9 cellular contexts compared by ENCODE assay signal in genomic region chr2:60556441-60556997, GRCh38. TPM values are rescaled to one million over a fixed set of nuclear protein-coding genes. Genes with fewer than 3 reads are reported as not detected.
DNase-seq lines count a peak whose midpoint lies in the region; ATAC-seq and TF ChIP-seq lines count a peak whose summit lies in the region.
"Had no signal": no experiment of that assay in that cellular context is flagged by ENCODE, and none has a peak within 500 bp of the region (broad histone marks: within the 10 kb centered on the region; RNA-seq: fewer than 3 reads in every experiment).

No MANE protein-coding gene starts in this region.

- intact Hi-C loops in dendritic cell treated with granulocyte-macrophage colony-stimulating factor and Interleukin-4, amounts not matched to agents 40 ng/mL and 50 ng/mL, for 4 days (cut with micrococcal nuclease): loop anchor here (10.0 kb wide), 2 partner anchors 122 to 1792 kb away; no protein-coding TSS in a partner anchor

- H3K27ac Mint-ChIP-seq in dendritic cell treated with granulocyte-macrophage colony-stimulating factor and Interleukin-4, amounts not matched to agents 40 ng/mL and 50 ng/mL, for 4 days: peak overlapping the region; percentile 85
- H3K27ac Mint-ChIP-seq in naive thymus-derived CD8-positive, alpha-beta T cell: no peak overlapping the region

- H3K9me3 ChIP-seq in DOHH2 (ENCODE audit: control insufficient read depth, insufficient read depth, low read length): no peaks in the 10 kb centered on the region

- H3K4me3 Mint-ChIP-seq in dendritic cell treated with granulocyte-macrophage colony-stimulating factor and Interleukin-4, amounts not matched to agents 40 ng/mL and 50 ng/mL, for 4 days: peak overlapping the region; percentile 82
- peak overlapping the region in 9 of 10 donors; percentile 67 to 94 (median 84) for H3K4me3 Mint-ChIP-seq in naive thymus-derived CD8-positive, alpha-beta T cell

- no peaks in the 10 kb centered on the region for H3K9me3 Mint-ChIP-seq in dendritic cell treated with granulocyte-macrophage colony-stimulating factor and Interleukin-4, amounts not matched to agents 40 ng/mL and 50 ng/mL, for 4 days
- no peaks in the 10 kb centered on the region for H3K9me3 Mint-ChIP-seq in naive thymus-derived CD8-positive, alpha-beta T cell

- H3K27me3 ChIP-seq in DOHH2 (ENCODE audit: control insufficient read depth, low read length): no peaks in the 10 kb centered on the region

- POLR2A ChIA-PET in naive thymus-derived CD8-positive, alpha-beta T cell (lab: Charles Lee): no interaction called here

- peaks cover 48% of the 10 kb centered on the region for H3K4me1 Mint-ChIP-seq in dendritic cell treated with granulocyte-macrophage colony-stimulating factor and Interleukin-4, amounts not matched to agents 40 ng/mL and 50 ng/mL, for 4 days (ENCODE audit: low read depth)
- H3K4me1 Mint-ChIP-seq in naive thymus-derived CD8-positive, alpha-beta T cell: peaks cover 13 to 38% (median 33%) of the 10 kb centered on the region in 4 donors

- peak; percentile 21 to 49 for DNase-seq in Kasumi-1 (lab: John Stamatoyannopoulos, UW)
- no peak for DNase-seq in naive thymus-derived CD8-positive, alpha-beta T cell
- no peak for DNase-seq in NK-92 treated with Interleukin-12 subunit alpha and Interleukin-12 subunit beta, amount 100 ng/mL, for 24 hours (lab: John Stamatoyannopoulos, UW)
- no peak for DNase-seq in SW480 (ENCODE audit: low spot score)

- H3K4me1 ChIP-seq in DOHH2 (ENCODE audit: control insufficient read depth, low read length): peaks cover 33% of the 10 kb centered on the region

- peak overlapping the region; percentile 95 for H3K27ac ChIP-seq in DOHH2 (ENCODE audit: low read depth, low read length)

- H3K4me2 ChIP-seq in DOHH2 (ENCODE audit: low read length): peak overlapping the region; percentile 93

- peaks cover 56% of the 10 kb centered on the region for H3K79me2 ChIP-seq in DOHH2 (ENCODE audit: control insufficient read depth, low read length)

- H4K20me1 ChIP-seq in DOHH2 (ENCODE audit: control insufficient read depth, insufficient read depth, low read depth, low read length): no peaks in the 10 kb centered on the region

- peaks cover 6% of the 10 kb centered on the region for H3K27me3 Mint-ChIP-seq in dendritic cell treated with granulocyte-macrophage colony-stimulating factor and Interleukin-4, amounts not matched to agents 40 ng/mL and 50 ng/mL, for 4 days
- H3K27me3 Mint-ChIP-seq in naive thymus-derived CD8-positive, alpha-beta T cell: peaks cover 21 to 72% (median 32%) of the 10 kb centered on the region in 5 donors

- TF ChIP-seq CTCF in DOHH2 (IDR thresholded peaks at IDR 0.05; ENCODE audit: low read depth, low read length, poor library complexity, severe bottlenecking): no peak

- no peak for ATAC-seq in naive thymus-derived CD8-positive, alpha-beta T cell
- ATAC-seq in HG02840 (IDR thresholded peaks at IDR 0.05; ENCODE audit: low FRiP score, unreplicated experiment): no peak
- no peak for ATAC-seq in GM19023 (IDR thresholded peaks at IDR 0.05; ENCODE audit: unreplicated experiment)
- ATAC-seq: Panc1 had no signal

- H3K36me3 Mint-ChIP-seq in dendritic cell treated with granulocyte-macrophage colony-stimulating factor and Interleukin-4, amounts not matched to agents 40 ng/mL and 50 ng/mL, for 4 days (ENCODE audit: low read depth): peaks cover 38% of the 10 kb centered on the region
- H3K36me3 Mint-ChIP-seq in naive thymus-derived CD8-positive, alpha-beta T cell: no peaks in the 10 kb centered on the region

- H3F3A ChIP-seq in DOHH2 (ENCODE audit: control insufficient read depth, insufficient read depth): peaks cover 29% of the 10 kb centered on the region

- peak overlapping the region; percentile 88 for H3K4me3 ChIP-seq in DOHH2 (ENCODE audit: low read length)

- peaks cover 23% of the 10 kb centered on the region for H3K36me3 ChIP-seq in DOHH2 (ENCODE audit: control insufficient read depth, low read length)

- H3K9me2 ChIP-seq in DOHH2 (replicated peaks; ENCODE audit: control insufficient read depth, low read length): no peaks in the 10 kb centered on the region

RNA-seq across cellular contexts. Expression of gene BCL11A, which starts 3.1 kb away (rescaled TPM):
- 10 to 100 TPM; 10.1 to 11.6 TPM for total RNA-seq in naive thymus-derived CD8-positive, alpha-beta T cell
- 1 to 10 TPM in 2 of 3 donors, under 1 TPM in 1; 0.64 to 1.4 (median 1.3) TPM for polyA plus RNA-seq in naive thymus-derived CD8-positive, alpha-beta T cell

Comparison
In these comparisons a context has a peak if more than half of its experiments do, and no peak if none do; other contexts are left out.
1. DNase-seq: peak in Kasumi-1 (2 of 2); none in naive thymus-derived CD8-positive, alpha-beta T cell (0 of 10), NK-92 treated with Interleukin-12 subunit alpha and Interleukin-12 subunit beta, amount 100 ng/mL, for 24 hours (single experiment) and SW480 (single experiment).